8 cellular contexts compared by ENCODE assay signal in genomic region chr5:138449501-138450239, GRCh38. TPM values are rescaled to one million over a fixed set of nuclear protein-coding genes. Genes with fewer than 3 reads are reported as not detected.
DNase-seq lines count a peak whose midpoint lies in the region; ATAC-seq, FAIRE-seq and TF ChIP-seq lines count a peak whose summit lies in the region.

No MANE protein-coding gene starts in this region.

- CTCF ChIA-PET in OCI-LY7 (lab: Charles Lee; ENCODE audit: unreplicated experiment) (interaction anchor here (0.6 to 1.6 kb wide), 6 partner anchors 10 to 271 kb away, joined by 3 to 21 read pairs (median 4); partner anchors contain the start of gene KIF20A), endothelial cell of umbilical vein (lab: Charles Lee) (interaction anchor here (0.8 to 9.4 kb wide), 16 partner anchors 8 to 98 kb away, joined by 3 to 207 read pairs (median 4); partner anchors contain the start of genes EGR1 and REEP2)

- H3K9ac ChIP-seq in endothelial cell of umbilical vein (replicated peaks; ENCODE audit: extremely low read depth, insufficient read depth, low read length), result no peak overlapping the region
- no peak overlapping the region for H3K9ac ChIP-seq in muscle layer of colon (ENCODE audit: low read length)

- no peaks in the 10 kb centered on the region for H3K9me1 ChIP-seq in endothelial cell of umbilical vein (replicated peaks; ENCODE audit: control insufficient read depth, extremely low read depth, insufficient read depth, low read length)

- H3K4me1 ChIP-seq in OCI-LY7 (ENCODE audit: insufficient read depth, low read length, poor library complexity, severe bottlenecking) (peaks cover 3% of the 10 kb centered on the region), endothelial cell of umbilical vein (ENCODE audit: control insufficient read depth, extremely low read depth, insufficient read depth, low read length) (no peaks in the 10 kb centered on the region), muscle layer of colon (ENCODE audit: insufficient read depth, low read length) (peaks cover 12% of the 10 kb centered on the region)

- H3K79me2 ChIP-seq in OCI-LY7 (ENCODE audit: insufficient read depth, low read depth, low read length) (no peaks in the 10 kb centered on the region), endothelial cell of umbilical vein (ENCODE audit: control insufficient read depth, insufficient read depth, low read length) (no peaks in the 10 kb centered on the region)

- peak overlapping the region; percentile 54 for H3K4me2 ChIP-seq in OCI-LY7 (ENCODE audit: low read length)
- no peak overlapping the region for H3K4me2 ChIP-seq in endothelial cell of umbilical vein (ENCODE audit: insufficient read depth, low read length)

- H3K4me3 ChIP-seq in AG09309 (ENCODE audit: control insufficient read depth, low read depth, low read length), result peak overlapping the region; percentile 18
- no peak overlapping the region for H3K4me3 ChIP-seq in OCI-LY7 (ENCODE audit: low read depth, low read length, poor library complexity, severe bottlenecking)
- H3K4me3 ChIP-seq in endothelial cell of umbilical vein (replicated peaks in 1 of 3; ENCODE audit: insufficient read depth in 1 of 3, low read depth in 1 of 3, low read length in 3 of 3), result no peak overlapping the region
- peak overlapping the region in 1 of 2 donors; percentile 23 for H3K4me3 ChIP-seq in muscle layer of colon (ENCODE audit: low read depth in 1 of 2, low read length in 2 of 2)

- no peaks in the 10 kb centered on the region for H3K27me3 ChIP-seq in endothelial cell of umbilical vein (ENCODE audit: control insufficient read depth in 2 of 2, insufficient read depth in 2 of 2, low read length in 2 of 2)
- H3K27me3 ChIP-seq in muscle layer of colon (ENCODE audit: control insufficient read depth in 1 of 2, insufficient read depth in 2 of 2, low read length in 2 of 2), result no peaks in the 10 kb centered on the region

- H3K27ac ChIP-seq in OCI-LY7 (ENCODE audit: low read depth, low read length, poor library complexity, severe bottlenecking) (no peak overlapping the region), endothelial cell of umbilical vein (ENCODE audit: insufficient read depth, low read depth, low read length) (no peak overlapping the region), muscle layer of colon (ENCODE audit: low read depth, low read length) (peak overlapping the region; percentile 6)

- POLR2A ChIA-PET in OCI-LY7 (lab: Charles Lee), result interaction anchor here (0.6 to 1.6 kb wide), 5 partner anchors 12 to 277 kb away, joined by 3 to 6 read pairs (median 5); no protein-coding TSS in a partner anchor
- POLR2A ChIA-PET in endothelial cell of umbilical vein (lab: Charles Lee), result no interaction called here

- FAIRE-seq in endothelial cell of umbilical vein (lab: Jason Lieb, UNC), result peak; percentile 96

- H2AFZ ChIP-seq in OCI-LY7 (ENCODE audit: low read length) (peak overlapping the region; percentile 38; the same call in 1 of the 2 replicates), endothelial cell of umbilical vein (ENCODE audit: low read depth, low read length) (peak overlapping the region; percentile 84)

- H3K36me3 ChIP-seq in OCI-LY7 (ENCODE audit: insufficient read depth, low read length), result no peaks in the 10 kb centered on the region
- no peaks in the 10 kb centered on the region for H3K36me3 ChIP-seq in endothelial cell of umbilical vein (ENCODE audit: control insufficient read depth in 2 of 2, extremely low read depth in 1 of 2, insufficient read depth in 2 of 2, low read length in 2 of 2)
- no peaks in the 10 kb centered on the region for H3K36me3 ChIP-seq in muscle layer of colon (ENCODE audit: insufficient read depth, low read length)

- BruUV-seq in OCI-LY7 (replicated peaks; lab: Mats Ljungman, UMichigan) (no TSS peak), endothelial cell of umbilical vein (replicated peaks; lab: Mats Ljungman, UMichigan) (no TSS peak)

- H3K9me3 ChIP-seq in OCI-LY7 (ENCODE audit: low read length) (no peaks in the 10 kb centered on the region), endothelial cell of umbilical vein (replicated peaks; ENCODE audit: control insufficient read depth, insufficient read depth, low read length) (no peaks in the 10 kb centered on the region), muscle layer of colon (ENCODE audit: low read length) (no peaks in the 10 kb centered on the region)

- H4K20me1 ChIP-seq in OCI-LY7 (ENCODE audit: insufficient read depth, low read length) (no peaks in the 10 kb centered on the region), endothelial cell of umbilical vein (replicated peaks; ENCODE audit: control insufficient read depth, extremely low read depth, insufficient read depth, low read length) (no peaks in the 10 kb centered on the region)

- dilution Hi-C loops in endothelial cell of umbilical vein (cut with MboI; ENCODE audit: extremely low pct_ligation_motif_present, low sequenced_read_pairs), result no loop called here

- TF ChIP-seq CTCF in AG09309 (IDR thresholded peaks at IDR 0.05; ENCODE audit: control insufficient read depth, insufficient read depth, low read depth, low read length, missing control alignments), result peak; percentile 98
- TF ChIP-seq CTCF in OCI-LY7 (conservative IDR thresholded peaks at IDR 0.05; ENCODE audit: low read length), result peak; percentile 92
- peak; percentile 95 to 98 for TF ChIP-seq CTCF in endothelial cell of umbilical vein (IDR thresholded peaks at IDR 0.05; ENCODE audit: extremely low read depth in 1 of 2, insufficient read depth in 1 of 2, low read depth in 1 of 2, low read length in 2 of 2)

- intact Hi-C loops in OCI-LY7 (cut with micrococcal nuclease; ENCODE audit: unreplicated experiment) (loop anchor here (1.0 to 2.0 kb wide), 3 partner anchors 54 to 269 kb away; no protein-coding TSS in a partner anchor), endothelial cell of umbilical vein (cut with micrococcal nuclease) (loop anchor here (1.0 kb wide), 3 partner anchors 15 to 99 kb away; no protein-coding TSS in a partner anchor)

- TF ChIP-seq POLR2A in endothelial cell of umbilical vein (IDR thresholded peaks at IDR 0.05; ENCODE audit: low read depth, low read length), result no peak

- DNase-seq in AG09309 (ENCODE audit: low read depth), result peak; percentile 28
- peak; percentile 36 for DNase-seq in HS-5 (ENCODE audit: low read depth)
- DNase-seq in OCI-LY7 (ENCODE audit: low spot score), result peak; percentile 81
- peak; percentile 75 for DNase-seq in activated T-cell treated with anti-CD3 and anti-CD28 coated beads for 4 hours
- DNase-seq in endothelial cell of umbilical vein (ENCODE audit: low read depth, low spot score), result peak; percentile 80
- peak; percentile 53 to 59 for DNase-seq in stimulated activated CD8-positive, alpha-beta memory T cell treated with anti-CD3 and anti-CD28 coated beads, Interleukin-7, amount 100 ng/mL, for 1 hour (ENCODE audit: low read depth in 2 of 2)

- ATAC-seq in GM18907 (IDR thresholded peaks at IDR 0.05; ENCODE audit: unreplicated experiment), result peak; percentile 69

- H3K9me2 ChIP-seq in OCI-LY7 (ENCODE audit: insufficient read depth, low read length), result no peaks in the 10 kb centered on the region

TF ChIP-seq in endothelial cell of umbilical vein, 7 proteins besides CTCF, POLR2A, EP300 and RAD21:
- TF ChIP-seq JUN (IDR thresholded peaks at IDR 0.05; ENCODE audit: borderline replicate concordance, insufficient read depth, insufficient read length, low read depth), result no peak
- TF ChIP-seq EZH2 (IDR thresholded peaks at IDR 0.05; ENCODE audit: borderline replicate concordance, low read depth, low read length, severe bottlenecking), result no peak
- no peak for TF ChIP-seq MAX (IDR thresholded peaks at IDR 0.05; ENCODE audit: insufficient read depth, insufficient read length)
- no peak for TF ChIP-seq POLR2AphosphoS5 (IDR thresholded peaks at IDR 0.05; ENCODE audit: insufficient read depth, low read depth, low read length)
- no peak for TF ChIP-seq FOS (IDR thresholded peaks at IDR 0.05; ENCODE audit: borderline replicate concordance, insufficient read depth, low read length)
- no peak for TF ChIP-seq MYC (IDR thresholded peaks at IDR 0.05; ENCODE audit: low read depth, low read length)
- TF ChIP-seq GATA2 (IDR thresholded peaks at IDR 0.05; ENCODE audit: insufficient read depth, insufficient read length, low read depth, low read length), result no peak

RNA-seq across cellular contexts. Expression of gene REEP2, which starts 10.8 kb away (rescaled TPM):
- total RNA-seq in OCI-LY7 (2014; rRNA removed; shearing (Covaris generic)), result 3.9 and 5.4 TPM in 2 replicates
- total RNA-seq in OCI-LY7 (2022), result 5.1 and 6.5 TPM in 2 replicates
- 4.0 and 4.4 TPM in 2 replicates for total RNA-seq in endothelial cell of umbilical vein
- 4.8 and 5.3 TPM in 2 replicates for polyA plus RNA-seq in endothelial cell of umbilical vein
- 4.3 and 4.5 TPM in 2 replicates for polyA plus RNA-seq in endothelial cell of umbilical vein (2011; cell fraction: cytosol; rRNA removed)
- 5.3 and 6.5 TPM in 2 replicates for polyA plus RNA-seq in endothelial cell of umbilical vein (2011; cell fraction: nucleus; rRNA removed)
- polyA plus RNA-seq in endothelial cell of umbilical vein (2012), result 2.4 and 3.5 TPM in 2 replicates
- polyA minus RNA-seq in endothelial cell of umbilical vein, result 5.2 and 9.2 TPM in 2 replicates
- not detected for polyA minus RNA-seq in endothelial cell of umbilical vein (2011; cell fraction: cytosol; rRNA and poly(A)+ RNA removed)
- 1.1 and 1.9 TPM in 2 replicates for polyA minus RNA-seq in endothelial cell of umbilical vein (2011; cell fraction: nucleus; rRNA and poly(A)+ RNA removed)

RNA-seq across cellular contexts. Expression of gene EGR1, which starts 15.6 kb away (rescaled TPM):
- total RNA-seq in OCI-LY7 (2014; rRNA removed; shearing (Covaris generic)), result 0.10 and 0.13 TPM in 2 replicates
- total RNA-seq in OCI-LY7 (2022) (0.79 and 1.1 TPM in 2 replicates), endothelial cell of umbilical vein (5.5 and 12.7 TPM in 2 replicates)
- polyA plus RNA-seq in endothelial cell of umbilical vein, result 6.5 and 7.2 TPM in 2 replicates
- polyA plus RNA-seq in endothelial cell of umbilical vein (2011; cell fraction: cytosol; rRNA removed), result 6.2 and 12.4 TPM in 2 replicates
- 21.1 and 28.3 TPM in 2 replicates for polyA plus RNA-seq in endothelial cell of umbilical vein (2011; cell fraction: nucleus; rRNA removed)
- 10.3 and 11.0 TPM in 2 replicates for polyA plus RNA-seq in endothelial cell of umbilical vein (2012)
- polyA minus RNA-seq in endothelial cell of umbilical vein, result 6.2 and 6.7 TPM in 2 replicates
- polyA minus RNA-seq in endothelial cell of umbilical vein (2011; cell fraction: cytosol; rRNA and poly(A)+ RNA removed), result 1.0 TPM
- polyA minus RNA-seq in endothelial cell of umbilical vein (2011; cell fraction: nucleus; rRNA and poly(A)+ RNA removed), result 8.8 and 18.4 TPM in 2 replicates

Comparison
In these comparisons a context has a peak if more than half of its experiments do, and no peak if none do; other contexts are left out.
1. DNase-seq: peak in every context shown above with its lines; median percentile 81 in OCI-LY7; 80 in endothelial cell of umbilical vein; 75 in activated T-cell treated with anti-CD3 and anti-CD28 coated beads for 4 hours; 56 in stimulated activated CD8-positive, alpha-beta memory T cell treated with anti-CD3 and anti-CD28 coated beads, Interleukin-7, amount 100 ng/mL, for 1 hour; 36 in HS-5; 28 in AG09309.